In the genomic region with DNA sequence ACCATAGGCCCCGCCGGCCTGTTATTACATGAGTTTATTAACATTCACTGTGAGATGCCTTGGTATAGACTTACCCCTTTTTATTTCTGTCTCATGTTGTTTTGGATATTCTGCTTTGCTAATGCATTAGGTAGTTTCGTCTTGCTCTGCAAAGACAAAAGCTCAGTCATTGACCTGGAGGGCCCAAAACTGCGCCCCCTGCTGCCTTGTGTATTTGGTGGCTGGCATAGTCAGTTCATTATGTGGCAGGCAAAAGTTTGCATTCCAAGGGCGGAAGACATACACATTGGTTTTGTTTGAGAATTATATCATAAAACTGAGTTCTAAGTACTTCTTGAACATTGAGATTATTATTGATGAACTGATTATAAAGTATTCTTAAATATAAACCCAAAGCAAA, we compare ENCODE assay signal across 9 cellular contexts.
DNase-seq lines count a peak whose midpoint lies in the region; ATAC-seq and TF ChIP-seq lines count a peak whose summit lies in the region.
"Had no signal": no experiment of that assay in that cellular context is flagged by ENCODE, and none has a peak within 500 bp of the region (broad histone marks: within the 10 kb centered on the region; RNA-seq: fewer than 3 reads in every experiment).

No MANE protein-coding gene starts in this region.

- intact Hi-C loops in colonic mucosa (cut with DNase I) = no loop called here
- intact Hi-C loops in uterus (cut with DNase I; ENCODE audit: low total_unique reads) = no loop called here
- intact Hi-C loops in natural killer cell (cut with micrococcal nuclease) = loop anchor here (10.0 kb wide), 1 partner anchor 809 kb away; no protein-coding TSS in a partner anchor

- no peak for TF ChIP-seq POLR2A in uterus (IDR thresholded peaks at IDR 0.05)

- no peaks in the 10 kb centered on the region for H3K4me1 ChIP-seq in colonic mucosa
- H3K4me1 ChIP-seq in uterus = no peaks in the 10 kb centered on the region

- DNase-seq in HT-29 (ENCODE audit: low spot score) (peak; percentile 39), T-helper 2 cell (peak in 4 of 5 experiments; percentile 12 to 45 (median 18)), colonic mucosa (peak; percentile 55), neural crest cell (ENCODE audit: low read depth, low spot score) (peak; percentile 27), uterus (no peak), G401 (ENCODE audit: low spot score) (no peak), natural killer cell (no peak), cerebellar nuclear complex (lab: John Stamatoyannopoulos, UW) (no peak)
- DNase-seq: naive B cell had no signal

- H3K9me3 Mint-ChIP-seq in neural crest cell (peaks cover 6% of the 10 kb centered on the region), natural killer cell (no peaks in the 10 kb centered on the region)

- H3K27me3 ChIP-seq in colonic mucosa = no peaks in the 10 kb centered on the region
- no peaks in the 10 kb centered on the region for H3K27me3 ChIP-seq in uterus

- peaks cover 3% of the 10 kb centered on the region for H3K4me1 Mint-ChIP-seq in neural crest cell
- H3K4me1 Mint-ChIP-seq in natural killer cell = no peaks in the 10 kb centered on the region

- no peaks in the 10 kb centered on the region for H3K9me3 ChIP-seq in colonic mucosa
- H3K9me3 ChIP-seq in uterus = no peaks in the 10 kb centered on the region

- TF ChIP-seq CTCF in colonic mucosa (IDR thresholded peaks at IDR 0.05) = peak; percentile 20
- TF ChIP-seq CTCF in neural crest cell (conservative IDR thresholded peaks at IDR 0.05) = peak; percentile 54
- TF ChIP-seq CTCF in uterus (IDR thresholded peaks at IDR 0.05) = no peak
- no peak for TF ChIP-seq CTCF in natural killer cell (IDR thresholded peaks at IDR 0.05)

- H3K27ac ChIP-seq in colonic mucosa (no peak overlapping the region), uterus (no peak overlapping the region)

- no peak overlapping the region for H3K9ac ChIP-seq in colonic mucosa (ENCODE audit: low read depth in 2 of 2, low read length in 2 of 2)

- ATAC-seq in natural killer cell = no peak

- H3K4me3 Mint-ChIP-seq in neural crest cell (no peak overlapping the region), natural killer cell (no peak overlapping the region)
- H3K4me3 Mint-ChIP-seq: naive B cell had no signal

- in situ Hi-C loops in G401 (cut with HindIII; ENCODE audit: low sequenced_read_pairs) = no loop called here

- H3K27ac Mint-ChIP-seq in neural crest cell (ENCODE audit: unreplicated experiment) = no peak overlapping the region
- no peak overlapping the region for H3K27ac Mint-ChIP-seq in natural killer cell

- H3K4me3 ChIP-seq in colonic mucosa = no peak overlapping the region
- H3K4me3 ChIP-seq in uterus = no peak overlapping the region

- H3K36me3 Mint-ChIP-seq in neural crest cell (ENCODE audit: low read depth) (no peaks in the 10 kb centered on the region), natural killer cell (no peaks in the 10 kb centered on the region)

- H3K36me3 ChIP-seq in colonic mucosa = no peaks in the 10 kb centered on the region
- no peaks in the 10 kb centered on the region for H3K36me3 ChIP-seq in uterus

- H3K27me3 Mint-ChIP-seq in neural crest cell (ENCODE audit: low read depth) (no peaks in the 10 kb centered on the region), natural killer cell (ENCODE audit: low read depth in 2 of 2) (peaks cover 5 to 6% of the 10 kb centered on the region in 2 donors)

Comparison
In these comparisons a context has a peak if more than half of its experiments do, and no peak if none do; other contexts are left out.
1. DNase-seq: peak in HT-29 (single experiment), T-helper 2 cell (4 of 5), colonic mucosa (single experiment) and neural crest cell (single experiment); none in uterus (0 of 2), G401 (single experiment), natural killer cell (single experiment) and cerebellar nuclear complex (0 of 2).
2. CTCF ChIP-seq: peak in colonic mucosa (single experiment) and neural crest cell (single experiment); none in uterus (0 of 4) and natural killer cell (single experiment).